Comparison of ENCODE assay signal across 9 cellular contexts in genomic region chr1:205298191-205298994, GRCh38. TPM values are rescaled to one million over a fixed set of nuclear protein-coding genes. Genes with fewer than 3 reads are reported as not detected.
DNase-seq lines count a peak whose midpoint lies in the region; ATAC-seq and TF ChIP-seq lines count a peak whose summit lies in the region.
"Had no signal": no experiment of that assay in that cellular context is flagged by ENCODE, and none has a peak within 500 bp of the region (broad histone marks: within the 10 kb centered on the region; RNA-seq: fewer than 3 reads in every experiment).

No MANE protein-coding gene starts in this region.

- TF ChIP-seq CTCF in osteoblast (IDR thresholded peaks at IDR 0.05; ENCODE audit: extremely low read depth, low read depth, low read length) (no peak), left lung (IDR thresholded peaks at IDR 0.05) (no peak)

- no peaks in the 10 kb centered on the region for H4K20me1 ChIP-seq in osteoblast (ENCODE audit: insufficient read depth, low read length)

- H3K27me3 ChIP-seq in ectodermal cell (ENCODE audit: control insufficient read depth, insufficient read depth, low read length, poor library complexity, severe bottlenecking): no peaks in the 10 kb centered on the region
- no peaks in the 10 kb centered on the region for H3K27me3 ChIP-seq in osteoblast (ENCODE audit: insufficient read depth, low read length)
- H3K27me3 ChIP-seq in left lung: no peaks in the 10 kb centered on the region

- peak overlapping the region; percentile 47 for H3K4me2 ChIP-seq in osteoblast (ENCODE audit: insufficient read depth, low read length)

- H3K4me1 ChIP-seq in ectodermal cell (ENCODE audit: control insufficient read depth, insufficient read depth, low read length) (peaks cover 82% of the 10 kb centered on the region), osteoblast (ENCODE audit: insufficient read depth, low read length) (peaks cover 63% of the 10 kb centered on the region), left lung (peaks cover 20 to 29% of the 10 kb centered on the region in 2 donors)

- no peaks in the 10 kb centered on the region for H3K79me2 ChIP-seq in osteoblast (ENCODE audit: insufficient read depth, low read length)

- DNase-seq in ELF-1 (ENCODE audit: low read depth, low spot score) (peak; percentile 93), NCI-H510A (lab: John Stamatoyannopoulos, UW) (peak; percentile 60), osteoblast (ENCODE audit: insufficient read length, low spot score, missing footprints) (peak; percentile 96), SIG-M5 (lab: John Stamatoyannopoulos, UW) (no peak), left lung (no peak), NCI-H1930 (lab: John Stamatoyannopoulos, UW) (no peak)
- DNase-seq: activated naive CD4-positive, alpha-beta T cell treated with anti-CD3 and anti-CD28 coated beads, Interleukin-2, amount 10 ng/mL, durations not matched to agents 7 days and 5 days had no signal

- H3K4me3 ChIP-seq in ectodermal cell (ENCODE audit: insufficient read depth, low read depth, low read length) (no peak overlapping the region), osteoblast (ENCODE audit: insufficient read depth, low read length) (no peak overlapping the region), left lung (no peak overlapping the region)

- intact Hi-C loops in left lung (cut with DNase I): no loop called here

- H2AFZ ChIP-seq in osteoblast (ENCODE audit: low read length): peak overlapping the region; percentile 13

- ATAC-seq in GM19328 (IDR thresholded peaks at IDR 0.05; ENCODE audit: unreplicated experiment) (no peak), left lung (no peak)

- H3K36me3 ChIP-seq in ectodermal cell (ENCODE audit: control insufficient read depth, insufficient read depth, low read length): peaks cover 6% of the 10 kb centered on the region
- H3K36me3 ChIP-seq in osteoblast (ENCODE audit: insufficient read depth, low read length): peaks cover 7% of the 10 kb centered on the region
- peaks cover 0 to 18% of the 10 kb centered on the region in 2 donors for H3K36me3 ChIP-seq in left lung

- H3K9me3 ChIP-seq in ectodermal cell (ENCODE audit: control insufficient read depth, low read length): no peaks in the 10 kb centered on the region
- H3K9me3 ChIP-seq in osteoblast (ENCODE audit: low read depth, low read length): no peaks in the 10 kb centered on the region
- H3K9me3 ChIP-seq in left lung: no peaks in the 10 kb centered on the region

- WGBS in ectodermal cell, 2 experiments: 58 to 59% methylated on average over 9 of the region's 9 CpGs

- peak overlapping the region; percentile 93 for H3K27ac ChIP-seq in ectodermal cell (ENCODE audit: insufficient read depth, low read depth, low read length, poor library complexity, severe bottlenecking)
- H3K27ac ChIP-seq in osteoblast (ENCODE audit: low read depth, low read length): peak overlapping the region; percentile 99
- H3K27ac ChIP-seq in left lung: no peak overlapping the region

RNA-seq across cellular contexts. Expression of gene NUAK2, which starts 23.2 kb away (rescaled TPM):
- polyA plus RNA-seq in ectodermal cell (2013, experiment 1 of 4): 63.0 TPM
- polyA plus RNA-seq in ectodermal cell (2013, experiment 2 of 4): 68.3 TPM
- polyA plus RNA-seq in ectodermal cell (2013, experiment 3 of 4): 42.8 TPM
- polyA plus RNA-seq in ectodermal cell (2013, experiment 4 of 4): 44.3 TPM
- total RNA-seq in osteoblast (2.7 and 3.6 TPM in 2 replicates), left lung (10 to 100 TPM; 10.3 to 12.3 TPM)

RNA-seq across cellular contexts. Expression of gene KLHDC8A, which starts 58.3 kb away (rescaled TPM):
- 32.2 TPM for polyA plus RNA-seq in ectodermal cell (2013, experiment 1 of 4)
- 47.6 TPM for polyA plus RNA-seq in ectodermal cell (2013, experiment 2 of 4)
- polyA plus RNA-seq in ectodermal cell (2013, experiment 3 of 4): 23.0 TPM
- 26.3 TPM for polyA plus RNA-seq in ectodermal cell (2013, experiment 4 of 4)
- total RNA-seq in osteoblast (not detected in 2 replicates), left lung (under 1 TPM in 1 of 2 donors, not detected in 1; 0.32 TPM)

Comparison
In these comparisons a context has a peak if more than half of its experiments do, and no peak if none do; other contexts are left out.
1. DNase-seq: peak in ELF-1 (single experiment), NCI-H510A (single experiment) and osteoblast (single experiment); none in SIG-M5 (single experiment), left lung (0 of 2) and NCI-H1930 (0 of 2).
2. H3K27ac ChIP-seq: peak in ectodermal cell (single experiment) and osteoblast (single experiment); none in left lung (0 of 2).